1 cellular context compared by ENCODE assay signal in the genomic region with DNA sequence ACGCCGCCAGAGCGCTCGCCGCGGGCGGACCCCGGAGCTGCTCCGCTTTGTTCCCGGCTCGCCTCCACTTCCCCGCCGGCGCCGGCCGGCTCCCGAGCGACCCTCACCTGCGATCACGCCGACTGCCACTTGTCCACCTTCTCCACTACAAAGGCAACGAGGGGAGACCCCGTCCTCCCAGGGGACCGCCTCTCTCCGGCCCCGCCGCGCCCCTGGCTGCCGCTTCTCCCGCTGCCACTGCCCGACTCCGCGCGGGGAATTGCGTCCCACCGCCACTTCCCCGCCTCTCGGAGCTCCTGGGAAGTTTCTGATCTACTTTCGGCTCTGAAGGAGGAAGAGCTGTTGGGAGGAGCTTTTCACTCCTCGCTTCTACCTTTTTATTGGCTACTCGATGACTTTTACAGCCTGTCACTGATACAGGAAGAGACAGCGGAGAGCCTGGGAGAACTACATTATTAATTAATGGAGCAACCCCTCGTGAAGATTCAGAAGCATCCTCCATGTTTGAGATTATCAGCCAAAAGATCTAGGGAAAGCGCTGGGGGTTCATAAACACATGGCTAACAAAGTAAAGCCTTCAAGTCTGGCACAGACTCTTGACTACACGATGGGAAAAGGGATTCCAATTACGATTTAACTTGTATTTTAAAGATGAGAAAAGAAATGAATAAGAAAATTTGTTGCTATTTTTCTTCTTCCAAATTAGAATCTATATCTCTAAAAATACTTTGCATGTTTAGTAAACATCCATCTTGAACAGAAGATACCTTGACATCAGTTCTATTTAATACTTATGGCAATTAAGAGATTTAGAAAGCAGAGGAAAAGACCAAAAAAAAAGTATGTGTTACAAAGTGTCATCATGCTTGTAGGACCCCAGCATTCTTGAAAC.
A peak's percentile ranks its signal among the peaks of the same experiment; 100 is the strongest.
TF ChIP-seq lines count a peak whose summit lies in the region.

A gene with protein sequence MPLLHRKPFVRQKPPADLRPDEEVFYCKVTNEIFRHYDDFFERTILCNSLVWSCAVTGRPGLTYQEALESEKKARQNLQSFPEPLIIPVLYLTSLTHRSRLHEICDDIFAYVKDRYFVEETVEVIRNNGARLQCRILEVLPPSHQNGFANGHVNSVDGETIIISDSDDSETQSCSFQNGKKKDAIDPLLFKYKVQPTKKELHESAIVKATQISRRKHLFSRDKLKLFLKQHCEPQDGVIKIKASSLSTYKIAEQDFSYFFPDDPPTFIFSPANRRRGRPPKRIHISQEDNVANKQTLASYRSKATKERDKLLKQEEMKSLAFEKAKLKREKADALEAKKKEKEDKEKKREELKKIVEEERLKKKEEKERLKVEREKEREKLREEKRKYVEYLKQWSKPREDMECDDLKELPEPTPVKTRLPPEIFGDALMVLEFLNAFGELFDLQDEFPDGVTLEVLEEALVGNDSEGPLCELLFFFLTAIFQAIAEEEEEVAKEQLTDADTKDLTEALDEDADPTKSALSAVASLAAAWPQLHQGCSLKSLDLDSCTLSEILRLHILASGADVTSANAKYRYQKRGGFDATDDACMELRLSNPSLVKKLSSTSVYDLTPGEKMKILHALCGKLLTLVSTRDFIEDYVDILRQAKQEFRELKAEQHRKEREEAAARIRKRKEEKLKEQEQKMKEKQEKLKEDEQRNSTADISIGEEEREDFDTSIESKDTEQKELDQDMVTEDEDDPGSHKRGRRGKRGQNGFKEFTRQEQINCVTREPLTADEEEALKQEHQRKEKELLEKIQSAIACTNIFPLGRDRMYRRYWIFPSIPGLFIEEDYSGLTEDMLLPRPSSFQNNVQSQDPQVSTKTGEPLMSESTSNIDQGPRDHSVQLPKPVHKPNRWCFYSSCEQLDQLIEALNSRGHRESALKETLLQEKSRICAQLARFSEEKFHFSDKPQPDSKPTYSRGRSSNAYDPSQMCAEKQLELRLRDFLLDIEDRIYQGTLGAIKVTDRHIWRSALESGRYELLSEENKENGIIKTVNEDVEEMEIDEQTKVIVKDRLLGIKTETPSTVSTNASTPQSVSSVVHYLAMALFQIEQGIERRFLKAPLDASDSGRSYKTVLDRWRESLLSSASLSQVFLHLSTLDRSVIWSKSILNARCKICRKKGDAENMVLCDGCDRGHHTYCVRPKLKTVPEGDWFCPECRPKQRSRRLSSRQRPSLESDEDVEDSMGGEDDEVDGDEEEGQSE (N-terminal part only) (minus strand): TSS at position 330 of the 892 bp plus-strand sequence. CDS start 756 bp downstream, outside the sequence.

TF ChIP-seq in GM12878, 131 proteins besides CTCF, POLR2A, EP300 and RAD21 (continued from another document and continues in another):
- TF ChIP-seq, protein P1, sequence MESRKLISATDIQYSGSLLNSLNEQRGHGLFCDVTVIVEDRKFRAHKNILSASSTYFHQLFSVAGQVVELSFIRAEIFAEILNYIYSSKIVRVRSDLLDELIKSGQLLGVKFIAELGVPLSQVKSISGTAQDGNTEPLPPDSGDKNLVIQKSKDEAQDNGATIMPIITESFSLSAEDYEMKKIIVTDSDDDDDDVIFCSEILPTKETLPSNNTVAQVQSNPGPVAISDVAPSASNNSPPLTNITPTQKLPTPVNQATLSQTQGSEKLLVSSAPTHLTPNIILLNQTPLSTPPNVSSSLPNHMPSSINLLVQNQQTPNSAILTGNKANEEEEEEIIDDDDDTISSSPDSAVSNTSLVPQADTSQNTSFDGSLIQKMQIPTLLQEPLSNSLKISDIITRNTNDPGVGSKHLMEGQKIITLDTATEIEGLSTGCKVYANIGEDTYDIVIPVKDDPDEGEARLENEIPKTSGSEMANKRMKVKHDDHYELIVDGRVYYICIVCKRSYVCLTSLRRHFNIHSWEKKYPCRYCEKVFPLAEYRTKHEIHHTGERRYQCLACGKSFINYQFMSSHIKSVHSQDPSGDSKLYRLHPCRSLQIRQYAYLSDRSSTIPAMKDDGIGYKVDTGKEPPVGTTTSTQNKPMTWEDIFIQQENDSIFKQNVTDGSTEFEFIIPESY (IDR thresholded peaks at IDR 0.05) = no peak
- no peak for TF ChIP-seq HDGF (IDR thresholded peaks at IDR 0.05)
- TF ChIP-seq, protein P2, sequence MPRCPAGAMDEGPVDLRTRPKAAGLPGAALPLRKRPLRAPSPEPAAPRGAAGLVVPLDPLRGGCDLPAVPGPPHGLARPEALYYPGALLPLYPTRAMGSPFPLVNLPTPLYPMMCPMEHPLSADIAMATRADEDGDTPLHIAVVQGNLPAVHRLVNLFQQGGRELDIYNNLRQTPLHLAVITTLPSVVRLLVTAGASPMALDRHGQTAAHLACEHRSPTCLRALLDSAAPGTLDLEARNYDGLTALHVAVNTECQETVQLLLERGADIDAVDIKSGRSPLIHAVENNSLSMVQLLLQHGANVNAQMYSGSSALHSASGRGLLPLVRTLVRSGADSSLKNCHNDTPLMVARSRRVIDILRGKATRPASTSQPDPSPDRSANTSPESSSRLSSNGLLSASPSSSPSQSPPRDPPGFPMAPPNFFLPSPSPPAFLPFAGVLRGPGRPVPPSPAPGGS (IDR thresholded peaks at IDR 0.05; ENCODE audit: borderline replicate concordance, insufficient read depth, low read depth, low read length, poor library complexity, severe bottlenecking) = no peak
- TF ChIP-seq SREBF1 (IDR thresholded peaks at IDR 0.05; ENCODE audit: low read length) = no peak
- peak; percentile 92 for TF ChIP-seq IKZF1 (conservative IDR thresholded peaks at IDR 0.05)
- TF ChIP-seq, protein P3, sequence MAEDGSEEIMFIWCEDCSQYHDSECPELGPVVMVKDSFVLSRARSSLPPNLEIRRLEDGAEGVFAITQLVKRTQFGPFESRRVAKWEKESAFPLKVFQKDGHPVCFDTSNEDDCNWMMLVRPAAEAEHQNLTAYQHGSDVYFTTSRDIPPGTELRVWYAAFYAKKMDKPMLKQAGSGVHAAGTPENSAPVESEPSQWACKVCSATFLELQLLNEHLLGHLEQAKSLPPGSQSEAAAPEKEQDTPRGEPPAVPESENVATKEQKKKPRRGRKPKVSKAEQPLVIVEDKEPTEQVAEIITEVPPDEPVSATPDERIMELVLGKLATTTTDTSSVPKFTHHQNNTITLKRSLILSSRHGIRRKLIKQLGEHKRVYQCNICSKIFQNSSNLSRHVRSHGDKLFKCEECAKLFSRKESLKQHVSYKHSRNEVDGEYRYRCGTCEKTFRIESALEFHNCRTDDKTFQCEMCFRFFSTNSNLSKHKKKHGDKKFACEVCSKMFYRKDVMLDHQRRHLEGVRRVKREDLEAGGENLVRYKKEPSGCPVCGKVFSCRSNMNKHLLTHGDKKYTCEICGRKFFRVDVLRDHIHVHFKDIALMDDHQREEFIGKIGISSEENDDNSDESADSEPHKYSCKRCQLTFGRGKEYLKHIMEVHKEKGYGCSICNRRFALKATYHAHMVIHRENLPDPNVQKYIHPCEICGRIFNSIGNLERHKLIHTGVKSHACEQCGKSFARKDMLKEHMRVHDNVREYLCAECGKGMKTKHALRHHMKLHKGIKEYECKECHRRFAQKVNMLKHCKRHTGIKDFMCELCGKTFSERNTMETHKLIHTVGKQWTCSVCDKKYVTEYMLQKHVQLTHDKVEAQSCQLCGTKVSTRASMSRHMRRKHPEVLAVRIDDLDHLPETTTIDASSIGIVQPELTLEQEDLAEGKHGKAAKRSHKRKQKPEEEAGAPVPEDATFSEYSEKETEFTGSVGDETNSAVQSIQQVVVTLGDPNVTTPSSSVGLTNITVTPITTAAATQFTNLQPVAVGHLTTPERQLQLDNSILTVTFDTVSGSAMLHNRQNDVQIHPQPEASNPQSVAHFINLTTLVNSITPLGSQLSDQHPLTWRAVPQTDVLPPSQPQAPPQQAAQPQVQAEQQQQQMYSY (CRISPR knock-in tag; IDR thresholded peaks at IDR 0.05) = no peak
- no peak for TF ChIP-seq EGR1 (IDR thresholded peaks at IDR 0.05; ENCODE audit: borderline replicate concordance in 1 of 2, low read depth in 2 of 2, low read length in 2 of 2)
- TF ChIP-seq RUNX3 (IDR thresholded peaks at IDR 0.05; ENCODE audit: low read length) = peak; percentile 27; the same call in 1 of the 2 replicates
- peak; percentile 52; the same call in 1 of the 2 replicates for TF ChIP-seq YY1 (IDR thresholded peaks at IDR 0.05; ENCODE audit: low read depth, low read length)
- TF ChIP-seq BHLHE40 (IDR thresholded peaks at IDR 0.05; ENCODE audit: borderline replicate concordance in 1 of 2, low read depth in 2 of 2, low read length in 1 of 2) = no peak
- no peak for TF ChIP-seq EZH2 (IDR thresholded peaks at IDR 0.05; ENCODE audit: borderline replicate concordance, control insufficient read depth, low read depth, low read length)
- no peak for TF ChIP-seq TARDBP (IDR thresholded peaks at IDR 0.05; ENCODE audit: borderline replicate concordance)
- peak; percentile 75; the same call in 1 of the 2 replicates for TF ChIP-seq ASH2L (IDR thresholded peaks at IDR 0.05; ENCODE audit: borderline replicate concordance, low read depth)
- no peak for TF ChIP-seq ZNF384 (IDR thresholded peaks at IDR 0.05; ENCODE audit: borderline replicate concordance, low read depth, low read length)
- TF ChIP-seq HDAC2 (IDR thresholded peaks at IDR 0.05) = no peak
- TF ChIP-seq, protein P4, sequence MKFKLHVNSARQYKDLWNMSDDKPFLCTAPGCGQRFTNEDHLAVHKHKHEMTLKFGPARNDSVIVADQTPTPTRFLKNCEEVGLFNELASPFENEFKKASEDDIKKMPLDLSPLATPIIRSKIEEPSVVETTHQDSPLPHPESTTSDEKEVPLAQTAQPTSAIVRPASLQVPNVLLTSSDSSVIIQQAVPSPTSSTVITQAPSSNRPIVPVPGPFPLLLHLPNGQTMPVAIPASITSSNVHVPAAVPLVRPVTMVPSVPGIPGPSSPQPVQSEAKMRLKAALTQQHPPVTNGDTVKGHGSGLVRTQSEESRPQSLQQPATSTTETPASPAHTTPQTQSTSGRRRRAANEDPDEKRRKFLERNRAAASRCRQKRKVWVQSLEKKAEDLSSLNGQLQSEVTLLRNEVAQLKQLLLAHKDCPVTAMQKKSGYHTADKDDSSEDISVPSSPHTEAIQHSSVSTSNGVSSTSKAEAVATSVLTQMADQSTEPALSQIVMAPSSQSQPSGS (IDR thresholded peaks at IDR 0.05; ENCODE audit: low read length) = 0 out of 2 replicates have a peak, but pooled peaks have one; percentile 31
- peak; percentile 20; the same call in 1 of the 2 replicates for TF ChIP-seq NFIC (IDR thresholded peaks at IDR 0.05; ENCODE audit: low read depth, low read length)
- no peak for TF ChIP-seq HCFC1 (IDR thresholded peaks at IDR 0.05; ENCODE audit: low read length)
- TF ChIP-seq, protein P5, sequence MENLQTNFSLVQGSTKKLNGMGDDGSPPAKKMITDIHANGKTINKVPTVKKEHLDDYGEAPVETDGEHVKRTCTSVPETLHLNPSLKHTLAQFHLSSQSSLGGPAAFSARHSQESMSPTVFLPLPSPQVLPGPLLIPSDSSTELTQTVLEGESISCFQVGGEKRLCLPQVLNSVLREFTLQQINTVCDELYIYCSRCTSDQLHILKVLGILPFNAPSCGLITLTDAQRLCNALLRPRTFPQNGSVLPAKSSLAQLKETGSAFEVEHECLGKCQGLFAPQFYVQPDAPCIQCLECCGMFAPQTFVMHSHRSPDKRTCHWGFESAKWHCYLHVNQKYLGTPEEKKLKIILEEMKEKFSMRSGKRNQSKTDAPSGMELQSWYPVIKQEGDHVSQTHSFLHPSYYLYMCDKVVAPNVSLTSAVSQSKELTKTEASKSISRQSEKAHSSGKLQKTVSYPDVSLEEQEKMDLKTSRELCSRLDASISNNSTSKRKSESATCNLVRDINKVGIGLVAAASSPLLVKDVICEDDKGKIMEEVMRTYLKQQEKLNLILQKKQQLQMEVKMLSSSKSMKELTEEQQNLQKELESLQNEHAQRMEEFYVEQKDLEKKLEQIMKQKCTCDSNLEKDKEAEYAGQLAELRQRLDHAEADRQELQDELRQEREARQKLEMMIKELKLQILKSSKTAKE (IDR thresholded peaks at IDR 0.05; ENCODE audit: low read depth, poor library complexity, severe bottlenecking) = no peak
- TF ChIP-seq SUZ12 (IDR thresholded peaks at IDR 0.05; ENCODE audit: unreplicated experiment) = no peak
- TF ChIP-seq KDM1A (IDR thresholded peaks at IDR 0.05; ENCODE audit: borderline replicate concordance) = no peak
- TF ChIP-seq, protein P6, sequence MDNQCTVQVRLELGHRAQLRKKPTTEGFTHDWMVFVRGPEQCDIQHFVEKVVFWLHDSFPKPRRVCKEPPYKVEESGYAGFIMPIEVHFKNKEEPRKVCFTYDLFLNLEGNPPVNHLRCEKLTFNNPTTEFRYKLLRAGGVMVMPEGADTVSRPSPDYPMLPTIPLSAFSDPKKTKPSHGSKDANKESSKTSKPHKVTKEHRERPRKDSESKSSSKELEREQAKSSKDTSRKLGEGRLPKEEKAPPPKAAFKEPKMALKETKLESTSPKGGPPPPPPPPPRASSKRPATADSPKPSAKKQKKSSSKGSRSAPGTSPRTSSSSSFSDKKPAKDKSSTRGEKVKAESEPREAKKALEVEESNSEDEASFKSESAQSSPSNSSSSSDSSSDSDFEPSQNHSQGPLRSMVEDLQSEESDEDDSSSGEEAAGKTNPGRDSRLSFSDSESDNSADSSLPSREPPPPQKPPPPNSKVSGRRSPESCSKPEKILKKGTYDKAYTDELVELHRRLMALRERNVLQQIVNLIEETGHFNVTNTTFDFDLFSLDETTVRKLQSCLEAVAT (IDR thresholded peaks at IDR 0.05) = 0 out of 2 replicates have a peak, but pooled peaks have one; percentile 28
- TF ChIP-seq PML (IDR thresholded peaks at IDR 0.05; ENCODE audit: low read length) = peak; percentile 65; the same call in 1 of the 2 replicates
- TF ChIP-seq, protein P7, sequence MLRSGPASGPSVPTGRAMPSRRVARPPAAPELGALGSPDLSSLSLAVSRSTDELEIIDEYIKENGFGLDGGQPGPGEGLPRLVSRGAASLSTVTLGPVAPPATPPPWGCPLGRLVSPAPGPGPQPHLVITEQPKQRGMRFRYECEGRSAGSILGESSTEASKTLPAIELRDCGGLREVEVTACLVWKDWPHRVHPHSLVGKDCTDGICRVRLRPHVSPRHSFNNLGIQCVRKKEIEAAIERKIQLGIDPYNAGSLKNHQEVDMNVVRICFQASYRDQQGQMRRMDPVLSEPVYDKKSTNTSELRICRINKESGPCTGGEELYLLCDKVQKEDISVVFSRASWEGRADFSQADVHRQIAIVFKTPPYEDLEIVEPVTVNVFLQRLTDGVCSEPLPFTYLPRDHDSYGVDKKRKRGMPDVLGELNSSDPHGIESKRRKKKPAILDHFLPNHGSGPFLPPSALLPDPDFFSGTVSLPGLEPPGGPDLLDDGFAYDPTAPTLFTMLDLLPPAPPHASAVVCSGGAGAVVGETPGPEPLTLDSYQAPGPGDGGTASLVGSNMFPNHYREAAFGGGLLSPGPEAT (IDR thresholded peaks at IDR 0.05; ENCODE audit: low read depth) = peak; percentile 71
- TF ChIP-seq ETV6 (conservative IDR thresholded peaks at IDR 0.05 in 1 of 2, IDR thresholded peaks at IDR 0.05 in 1 of 2; ENCODE audit: borderline replicate concordance in 1 of 2, low read depth in 1 of 2) = no peak
- no peak for TF ChIP-seq SP1 (IDR thresholded peaks at IDR 0.05; ENCODE audit: low read depth, low read length)
- 0 out of 2 replicates have a peak, but pooled peaks have one; percentile 3 for TF ChIP-seq BCL11A (IDR thresholded peaks at IDR 0.05; ENCODE audit: low read depth, low read length)
- TF ChIP-seq, protein P8, sequence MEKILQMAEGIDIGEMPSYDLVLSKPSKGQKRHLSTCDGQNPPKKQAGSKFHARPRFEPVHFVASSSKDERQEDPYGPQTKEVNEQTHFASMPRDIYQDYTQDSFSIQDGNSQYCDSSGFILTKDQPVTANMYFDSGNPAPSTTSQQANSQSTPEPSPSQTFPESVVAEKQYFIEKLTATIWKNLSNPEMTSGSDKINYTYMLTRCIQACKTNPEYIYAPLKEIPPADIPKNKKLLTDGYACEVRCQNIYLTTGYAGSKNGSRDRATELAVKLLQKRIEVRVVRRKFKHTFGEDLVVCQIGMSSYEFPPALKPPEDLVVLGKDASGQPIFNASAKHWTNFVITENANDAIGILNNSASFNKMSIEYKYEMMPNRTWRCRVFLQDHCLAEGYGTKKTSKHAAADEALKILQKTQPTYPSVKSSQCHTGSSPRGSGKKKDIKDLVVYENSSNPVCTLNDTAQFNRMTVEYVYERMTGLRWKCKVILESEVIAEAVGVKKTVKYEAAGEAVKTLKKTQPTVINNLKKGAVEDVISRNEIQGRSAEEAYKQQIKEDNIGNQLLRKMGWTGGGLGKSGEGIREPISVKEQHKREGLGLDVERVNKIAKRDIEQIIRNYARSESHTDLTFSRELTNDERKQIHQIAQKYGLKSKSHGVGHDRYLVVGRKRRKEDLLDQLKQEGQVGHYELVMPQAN (conservative IDR thresholded peaks at IDR 0.05) = peak; percentile 33
